In genomic region chr5:50711280-50711679, GRCh38 we compare ENCODE assay signal across 1 cellular context.
TF ChIP-seq lines count a peak whose summit lies in the region.

No MANE protein-coding gene starts in this region.

TF ChIP-seq in GM23338, 12 proteins besides CTCF, POLR2A, EP300 and RAD21 (continued from another document):
- TF ChIP-seq, protein P1, sequence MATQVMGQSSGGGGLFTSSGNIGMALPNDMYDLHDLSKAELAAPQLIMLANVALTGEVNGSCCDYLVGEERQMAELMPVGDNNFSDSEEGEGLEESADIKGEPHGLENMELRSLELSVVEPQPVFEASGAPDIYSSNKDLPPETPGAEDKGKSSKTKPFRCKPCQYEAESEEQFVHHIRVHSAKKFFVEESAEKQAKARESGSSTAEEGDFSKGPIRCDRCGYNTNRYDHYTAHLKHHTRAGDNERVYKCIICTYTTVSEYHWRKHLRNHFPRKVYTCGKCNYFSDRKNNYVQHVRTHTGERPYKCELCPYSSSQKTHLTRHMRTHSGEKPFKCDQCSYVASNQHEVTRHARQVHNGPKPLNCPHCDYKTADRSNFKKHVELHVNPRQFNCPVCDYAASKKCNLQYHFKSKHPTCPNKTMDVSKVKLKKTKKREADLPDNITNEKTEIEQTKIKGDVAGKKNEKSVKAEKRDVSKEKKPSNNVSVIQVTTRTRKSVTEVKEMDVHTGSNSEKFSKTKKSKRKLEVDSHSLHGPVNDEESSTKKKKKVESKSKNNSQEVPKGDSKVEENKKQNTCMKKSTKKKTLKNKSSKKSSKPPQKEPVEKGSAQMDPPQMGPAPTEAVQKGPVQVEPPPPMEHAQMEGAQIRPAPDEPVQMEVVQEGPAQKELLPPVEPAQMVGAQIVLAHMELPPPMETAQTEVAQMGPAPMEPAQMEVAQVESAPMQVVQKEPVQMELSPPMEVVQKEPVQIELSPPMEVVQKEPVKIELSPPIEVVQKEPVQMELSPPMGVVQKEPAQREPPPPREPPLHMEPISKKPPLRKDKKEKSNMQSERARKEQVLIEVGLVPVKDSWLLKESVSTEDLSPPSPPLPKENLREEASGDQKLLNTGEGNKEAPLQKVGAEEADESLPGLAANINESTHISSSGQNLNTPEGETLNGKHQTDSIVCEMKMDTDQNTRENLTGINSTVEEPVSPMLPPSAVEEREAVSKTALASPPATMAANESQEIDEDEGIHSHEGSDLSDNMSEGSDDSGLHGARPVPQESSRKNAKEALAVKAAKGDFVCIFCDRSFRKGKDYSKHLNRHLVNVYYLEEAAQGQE (IDR thresholded peaks at IDR 0.05; ENCODE audit: unreplicated experiment) = no peak
- TF ChIP-seq ETS1 (IDR thresholded peaks at IDR 0.05) = no peak
- TF ChIP-seq EZH2phosphoT487 (IDR thresholded peaks at IDR 0.05; ENCODE audit: unreplicated experiment) = no peak
- TF ChIP-seq POLR2AphosphoS5 (IDR thresholded peaks at IDR 0.05; ENCODE audit: low read depth) = no peak
- no peak for TF ChIP-seq STAT1 (IDR thresholded peaks at IDR 0.05; ENCODE audit: unreplicated experiment)
